In genomic region chr6:169289257-169289656, GRCh38 we compare ENCODE assay signal across 26 cellular contexts. TPM values are rescaled to one million over a fixed set of nuclear protein-coding genes. Genes with fewer than 3 reads are reported as not detected.
DNase-seq lines count a peak whose midpoint lies in the region; ATAC-seq and TF ChIP-seq lines count a peak whose summit lies in the region.
"Had no signal": no experiment of that assay in that cellular context is flagged by ENCODE, and none has a peak within 500 bp of the region (broad histone marks: within the 10 kb centered on the region; RNA-seq: fewer than 3 reads in every experiment).

No MANE protein-coding gene starts in this region.

- DNase-seq in MCF 10A (ENCODE audit: unreplicated experiment) (no peak), left ventricle myocardium inferior (no peak), gastrocnemius medialis (no peak), NCI-H69 (lab: John Stamatoyannopoulos, UW) (no peak), T1000 (lab: John Stamatoyannopoulos, UW) (no peak)
- DNase-seq: activated CD4-positive, alpha-beta T cell treated with anti-CD3 and anti-CD28 coated beads for 1 hour; activated CD8-positive, alpha-beta T cell treated with anti-CD3 and anti-CD28 coated beads for 36 hours; dermis blood vessel endothelial cell; glutamatergic neuron; H9; lower lobe of right lung; NCI-H1092 treated with DMSO at 0.1 percent for 48 hours; NCI-H187 treated with DMSO at 0.1 percent for 48 hours; NCI-H524 treated with DMSO at 0.1 percent for 48 hours; stimulated activated naive CD4-positive, alpha-beta T cell; T-helper 1 cell; testis had no signal

- POLR2A ChIA-PET in MCF 10A (lab: Yijun Ruan, JAX): interaction anchor here (1.2 kb wide), 1 partner anchor 53 kb away, joined by 6 read pairs; no protein-coding TSS in a partner anchor

- H3K27me3 Mint-ChIP-seq in MCF 10A (ENCODE audit: insufficient read depth, unreplicated experiment): no peaks in the 10 kb centered on the region

- H3K27ac ChIP-seq in BLaER1 treated with 17β-estradiol and CSF1 and Interleukin-3, amounts not matched to agents 10 nM and 100 nM: peak overlapping the region in 7 of 11 experiments; percentile 46 to 86 (median 83); a peak in 11 of 22 replicates
- peak overlapping the region; percentile 72 for H3K27ac ChIP-seq in left ventricle myocardium inferior (replicated peaks)
- peak overlapping the region; percentile 37 to 54 (median 46) for H3K27ac ChIP-seq in gastrocnemius medialis
- H3K27ac ChIP-seq: lower lobe of right lung, parathyroid adenoma, testis had no signal

- H3K9me3 ChIP-seq in BLaER1 treated with 17β-estradiol and CSF1 and Interleukin-3, amounts not matched to agents 10 nM and 100 nM (replicated peaks in 1 of 11): peaks cover 0 to 25% (median 0%) of the 10 kb centered on the region in 11 experiments; a peak in 6 of 22 replicates
- H3K9me3 ChIP-seq in left ventricle myocardium inferior (replicated peaks): no peaks in the 10 kb centered on the region
- H3K9me3 ChIP-seq in gastrocnemius medialis: no peaks in the 10 kb centered on the region
- H3K9me3 ChIP-seq: ascending aorta, lower lobe of right lung, sigmoid colon, testis had no signal

- no peaks in the 10 kb centered on the region for H3K36me3 Mint-ChIP-seq in MCF 10A (ENCODE audit: insufficient read depth, unreplicated experiment)
- H3K36me3 Mint-ChIP-seq: activated naive CD4-positive, alpha-beta T cell treated with anti-CD3 and anti-CD28 coated beads, Interleukin-2, amount 50 U/mL, for 72 hours had no signal

- H3K9me3 Mint-ChIP-seq in MCF 10A (ENCODE audit: unreplicated experiment): no peaks in the 10 kb centered on the region
- H3K9me3 Mint-ChIP-seq: activated CD8-positive, alpha-beta T cell treated with anti-CD3 and anti-CD28 coated beads for 36 hours; activated naive CD4-positive, alpha-beta T cell treated with anti-CD3 and anti-CD28 coated beads, Interleukin-2, amount 50 U/mL, for 72 hours; activated T-helper 2 cell treated with anti-CD3 and anti-CD28 coated beads, Interferon-gamma antibody, Interleukin-2, Interleukin-4, amounts not matched to agents 10 μg/mL and 5 μg/mL and 100 μg/mL, durations not matched to agents 14 hours and 24 hours and 36 hours; central memory CD8-positive, alpha-beta T cell; H9 had no signal

- H3K9ac ChIP-seq in BLaER1 treated with 17β-estradiol and CSF1 and Interleukin-3, amounts not matched to agents 10 nM and 100 nM: peak overlapping the region in 3 of 11 experiments; percentile 29 to 42 (median 37); a peak in 4 of 22 replicates
- H3K9ac ChIP-seq: parathyroid adenoma had no signal

- in situ Hi-C loops in gastrocnemius medialis (cut with MboI; ENCODE audit: low sequenced_read_pairs in 4 of 4): no loop called here

- ATAC-seq in gastrocnemius medialis (no peak), GM18861 (IDR thresholded peaks at IDR 0.05; ENCODE audit: unreplicated experiment) (no peak), GM21619 (IDR thresholded peaks at IDR 0.05; ENCODE audit: unreplicated experiment) (no peak)
- ATAC-seq: activated CD8-positive, alpha-beta T cell treated with anti-CD3 and anti-CD28 coated beads for 36 hours; activated naive CD4-positive, alpha-beta T cell treated with anti-CD3 and anti-CD28 coated beads, Interleukin-2, amount 50 U/mL, for 72 hours had no signal

- no peak for TF ChIP-seq CTCF in MCF 10A (IDR thresholded peaks at IDR 0.05; ENCODE audit: unreplicated experiment)
- TF ChIP-seq CTCF in left ventricle myocardium inferior (IDR thresholded peaks at IDR 0.05; ENCODE audit: borderline replicate concordance): no peak
- no peak for TF ChIP-seq CTCF in gastrocnemius medialis (IDR thresholded peaks at IDR 0.05 in 4 of 5, conservative IDR thresholded peaks at IDR 0.05 in 1 of 5)

- H3K4me3 ChIP-seq in BLaER1 treated with 17β-estradiol and CSF1 and Interleukin-3, amounts not matched to agents 10 nM and 100 nM: no peak overlapping the region
- H3K4me3 ChIP-seq in left ventricle myocardium inferior (no peak overlapping the region), gastrocnemius medialis (no peak overlapping the region)
- H3K4me3 ChIP-seq: ascending aorta, lower lobe of right lung, sigmoid colon, testis had no signal

- peaks cover 50% of the 10 kb centered on the region for H3K4me1 Mint-ChIP-seq in MCF 10A (ENCODE audit: insufficient read depth, unreplicated experiment)
- H3K4me1 Mint-ChIP-seq: central memory CD8-positive, alpha-beta T cell had no signal

- no peaks in the 10 kb centered on the region for H3K36me3 ChIP-seq in BLaER1 treated with 17β-estradiol and CSF1 and Interleukin-3, amounts not matched to agents 10 nM and 100 nM
- H3K36me3 ChIP-seq in left ventricle myocardium inferior (no peaks in the 10 kb centered on the region), gastrocnemius medialis (no peaks in the 10 kb centered on the region)
- H3K36me3 ChIP-seq: ascending aorta, lower lobe of right lung, sigmoid colon had no signal

- intact Hi-C loops in MCF 10A (cut with micrococcal nuclease) (no loop called here), left ventricle myocardium inferior (cut with micrococcal nuclease) (no loop called here), gastrocnemius medialis (cut with DNase I; ENCODE audit: low total_unique reads) (no loop called here)

- peak overlapping the region; percentile 28 for H3K27ac Mint-ChIP-seq in MCF 10A (ENCODE audit: low read depth, unreplicated experiment)
- H3K27ac Mint-ChIP-seq: activated CD8-positive, alpha-beta T cell treated with anti-CD3 and anti-CD28 coated beads for 36 hours; activated naive CD4-positive, alpha-beta T cell treated with anti-CD3 and anti-CD28 coated beads, Interleukin-2, amount 50 U/mL, for 72 hours; activated T-helper 2 cell treated with anti-CD3 and anti-CD28 coated beads, Interferon-gamma antibody, Interleukin-2, Interleukin-4, amounts not matched to agents 10 μg/mL and 5 μg/mL and 100 μg/mL, durations not matched to agents 14 hours and 24 hours and 36 hours; H9 had no signal

- no TSS peak for BruUV-seq in MCF 10A (replicated peaks; lab: Mats Ljungman, UMichigan)

- H3K4me1 ChIP-seq in BLaER1 treated with 17β-estradiol and CSF1 and Interleukin-3, amounts not matched to agents 10 nM and 100 nM: peaks cover 10 to 67% (median 61%) of the 10 kb centered on the region in 10 experiments; a peak in 19 of 20 replicates
- H3K4me1 ChIP-seq in left ventricle myocardium inferior: peaks cover 5% of the 10 kb centered on the region
- no peaks in the 10 kb centered on the region for H3K4me1 ChIP-seq in gastrocnemius medialis
- H3K4me1 ChIP-seq: ascending aorta, lower lobe of right lung, parathyroid adenoma, sigmoid colon, testis had no signal

- CTCF ChIA-PET in MCF 10A (lab: Yijun Ruan, JAX): interaction anchor here (0.7 to 1.1 kb wide), 2 partner anchors 46 to 1199 kb away, joined by 3 read pairs; no protein-coding TSS in a partner anchor

- TF ChIP-seq POLR2A in gastrocnemius medialis (IDR thresholded peaks at IDR 0.05): no peak

- H4K20me1 ChIP-seq in BLaER1 treated with 17β-estradiol and CSF1 and Interleukin-3, amounts not matched to agents 10 nM and 100 nM: no peaks in the 10 kb centered on the region

- H3K4me3 Mint-ChIP-seq in MCF 10A (ENCODE audit: unreplicated experiment): no peak overlapping the region
- H3K4me3 Mint-ChIP-seq: activated CD8-positive, alpha-beta T cell treated with anti-CD3 and anti-CD28 coated beads for 36 hours; central memory CD8-positive, alpha-beta T cell; H9 had no signal

- no peaks in the 10 kb centered on the region for H3K27me3 ChIP-seq in BLaER1 treated with 17β-estradiol and CSF1 and Interleukin-3, amounts not matched to agents 10 nM and 100 nM
- H3K27me3 ChIP-seq in left ventricle myocardium inferior (ENCODE audit: low read depth): peaks cover 43% of the 10 kb centered on the region
- H3K27me3 ChIP-seq in gastrocnemius medialis: no peaks in the 10 kb centered on the region
- H3K27me3 ChIP-seq: ascending aorta, sigmoid colon, testis had no signal

- peak overlapping the region in 7 of 11 experiments; percentile 23 to 84 (median 78); a peak in 14 of 22 replicates for H3K4me2 ChIP-seq in BLaER1 treated with 17β-estradiol and CSF1 and Interleukin-3, amounts not matched to agents 10 nM and 100 nM

RNA-seq across cellular contexts. Expression of gene THBS2, which starts 35.6 kb away (rescaled TPM):
- total RNA-seq in MCF 10A (2022) (0.05 TPM in 1 of 2 replicates, not detected in the other), left ventricle myocardium inferior (6.9 TPM), gastrocnemius medialis (1 to 10 TPM; 3.6 to 7.7 (median 4.8) TPM)
- total RNA-seq: activated CD8-positive, alpha-beta T cell treated with anti-CD3 and anti-CD28 coated beads for 36 hours; activated naive CD4-positive, alpha-beta T cell treated with anti-CD3 and anti-CD28 coated beads, Interleukin-2, amount 50 U/mL, for 72 hours; activated T-helper 2 cell treated with anti-CD3 and anti-CD28 coated beads, Interferon-gamma antibody, Interleukin-2, Interleukin-4, amounts not matched to agents 10 μg/mL and 5 μg/mL and 100 μg/mL, durations not matched to agents 14 hours and 24 hours and 36 hours had no signal
